In genomic region chr7:156524737-156525597, GRCh38 we compare ENCODE assay signal across 15 cellular contexts.
DNase-seq lines count a peak whose midpoint lies in the region; ATAC-seq and FAIRE-seq lines count a peak whose summit lies in the region.
"Had no signal": no experiment of that assay in that cellular context is flagged by ENCODE, and none has a peak within 500 bp of the region (broad histone marks: within the 10 kb centered on the region; RNA-seq: fewer than 3 reads in every experiment).

No MANE protein-coding gene starts in this region.

- H3K4me1 ChIP-seq in small intestine (ENCODE audit: control insufficient read depth in 2 of 2, insufficient read depth in 1 of 2, low read depth in 1 of 2, low read length in 1 of 2) = peaks cover 5% of the 10 kb centered on the region in 2 donors

- H3K27me3 Mint-ChIP-seq in naive thymus-derived CD8-positive, alpha-beta T cell = peaks cover 3 to 26% (median 10%) of the 10 kb centered on the region in 5 donors

- no peaks in the 10 kb centered on the region for H3K36me3 Mint-ChIP-seq in naive thymus-derived CD8-positive, alpha-beta T cell

- no peak overlapping the region for H3K27ac Mint-ChIP-seq in naive thymus-derived CD8-positive, alpha-beta T cell
- H3K27ac Mint-ChIP-seq: B cell; CD4-positive, alpha-beta T cell; GM23338 had no signal

- no peaks in the 10 kb centered on the region for H3K4me1 Mint-ChIP-seq in naive thymus-derived CD8-positive, alpha-beta T cell
- H3K4me1 Mint-ChIP-seq: B cell, GM23338 had no signal

- no peaks in the 10 kb centered on the region for H3K27me3 ChIP-seq in small intestine (ENCODE audit: control insufficient read depth in 2 of 2, insufficient read depth in 2 of 2, low read length in 2 of 2)

- H3K4me3 Mint-ChIP-seq in naive thymus-derived CD8-positive, alpha-beta T cell = no peak overlapping the region
- H3K4me3 Mint-ChIP-seq: B cell; CD4-positive, alpha-beta T cell; GM23338 had no signal

- POLR2A ChIA-PET in naive thymus-derived CD8-positive, alpha-beta T cell (lab: Charles Lee) = no interaction called here

- DNase-seq in left kidney (ENCODE audit: low read depth, low spot score) (peak; percentile 27), small intestine (peak; percentile 14), NCI-H2171 (lab: John Stamatoyannopoulos, UW) (no peak)
- no peak for DNase-seq in naive thymus-derived CD8-positive, alpha-beta T cell
- DNase-seq: C1 segment of cervical spinal cord; Calu3; CD4-positive, alpha-beta T cell; DMS 273 treated with DMSO at 0.1 percent for 48 hours; H7 had no signal

- WGBS in small intestine, 3 donors = 29 to 60% (median 46%) methylated on average over 12 of the region's 12 CpGs

- no peaks in the 10 kb centered on the region for H3K9me3 Mint-ChIP-seq in naive thymus-derived CD8-positive, alpha-beta T cell
- H3K9me3 Mint-ChIP-seq: CD4-positive, alpha-beta T cell; GM23338 had no signal

- H3K4me3 ChIP-seq in small intestine (ENCODE audit: low read depth in 1 of 2, low read length in 2 of 2) = no peak overlapping the region
- H3K4me3 ChIP-seq: GM23338 had no signal

- FAIRE-seq in G401.6 (lab: Jason Lieb, UNC) (peak; percentile 34), endometrium (lab: Jason Lieb, UNC) (peak; percentile 37), small intestine (lab: Jason Lieb, UNC) (no peak)
- FAIRE-seq: GM12892 had no signal

- ATAC-seq in HG02763 (IDR thresholded peaks at IDR 0.05; ENCODE audit: unreplicated experiment) = no peak
- no peak for ATAC-seq in naive thymus-derived CD8-positive, alpha-beta T cell
- ATAC-seq: GM23338 had no signal

- no peaks in the 10 kb centered on the region for H3K9me3 ChIP-seq in small intestine (ENCODE audit: control insufficient read depth, low read depth)

- no peaks in the 10 kb centered on the region for H3K36me3 ChIP-seq in small intestine (ENCODE audit: control insufficient read depth in 2 of 2, insufficient read depth in 2 of 2, low read length in 2 of 2)

- no peak overlapping the region for H3K27ac ChIP-seq in small intestine (ENCODE audit: low read depth in 1 of 2, low read length in 1 of 2)

Comparison
In these comparisons a context has a peak if more than half of its experiments do, and no peak if none do; other contexts are left out.
1. DNase-seq: peak in left kidney (single experiment) and small intestine (single experiment); none in NCI-H2171 (single experiment) and naive thymus-derived CD8-positive, alpha-beta T cell (0 of 10).